Comparison of ENCODE assay signal across 20 cellular contexts in genomic region chr6:99780556-99780885, GRCh38.
"Had no signal": no experiment of that assay in that cellular context is flagged by ENCODE, and none has a peak within 500 bp of the region (broad histone marks: within the 10 kb centered on the region; RNA-seq: fewer than 3 reads in every experiment).

No MANE protein-coding gene starts in this region.

- H3K9me3 ChIP-seq: SJSA1 had no signal

- H3K27ac ChIP-seq: SJSA1, SK-N-MC had no signal

- DNase-seq: KBM-7, MV-4-11, NCI-H1048, NCI-H1105, NCI-H1436 treated with DMSO at 0.1 percent for 48 hours, NCI-H1694, NCI-H187 treated with DMSO at 0.1 percent for 48 hours, NCI-H2029 treated with DMSO at 0.1 percent for 48 hours, NCI-H2171, NCI-H226, NCI-H446, NCI-H510A, NCI-H524 treated with DMSO at 0.1 percent for 48 hours, NCI-H69, NCI-H82, Right ventricle myocardium superior, RPMI8226, SIG-M5 had no signal

- H3K4me3 ChIP-seq: SJSA1, SK-N-MC had no signal

- H3K36me3 ChIP-seq: SJSA1 had no signal

- H3K4me1 ChIP-seq: SJSA1 had no signal
